Comparison of ENCODE assay signal across 14 cellular contexts in the genomic region with DNA sequence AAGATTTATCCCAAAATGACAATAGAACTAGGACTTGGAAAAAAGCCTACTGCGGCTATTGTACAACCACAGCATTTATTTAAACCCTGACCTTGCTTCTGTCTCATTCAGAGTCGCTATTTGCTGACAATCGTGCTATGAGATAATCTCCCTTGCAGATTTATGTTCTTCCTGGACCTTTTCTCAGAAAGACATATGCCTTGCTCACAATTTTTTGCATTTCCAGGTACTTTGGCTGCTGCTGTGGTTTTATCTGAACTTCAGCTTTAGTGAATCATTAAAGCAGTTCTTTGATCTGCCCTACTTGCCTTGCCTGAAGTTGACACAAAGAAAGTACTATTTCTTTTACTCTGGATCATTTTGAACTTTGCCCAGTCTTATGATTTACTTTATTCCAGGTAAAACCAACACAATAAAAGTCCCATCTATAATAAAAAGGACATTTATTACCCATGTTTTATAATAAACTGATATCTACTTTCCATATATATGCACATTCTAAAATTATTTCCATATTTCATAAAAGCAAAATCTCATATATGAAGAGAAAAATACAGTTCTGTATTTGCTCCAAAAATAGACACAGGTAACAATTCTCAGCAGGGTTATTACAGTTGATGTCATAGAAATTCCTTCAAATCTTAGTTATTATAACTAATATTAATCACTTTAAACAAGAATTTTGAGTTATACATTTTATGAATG.
DNase-seq lines count a peak whose midpoint lies in the region; ATAC-seq and FAIRE-seq lines count a peak whose summit lies in the region.
"Had no signal": no experiment of that assay in that cellular context is flagged by ENCODE, and none has a peak within 500 bp of the region (broad histone marks: within the 10 kb centered on the region; RNA-seq: fewer than 3 reads in every experiment).

No MANE protein-coding gene starts in this region.

- H3K36me3 Mint-ChIP-seq in activated naive CD8-positive, alpha-beta T cell = no peaks in the 10 kb centered on the region
- no peaks in the 10 kb centered on the region for H3K36me3 Mint-ChIP-seq in activated naive CD8-positive, alpha-beta T cell treated with anti-CD3 and anti-CD28 coated beads for 36 hours
- no peaks in the 10 kb centered on the region for H3K36me3 Mint-ChIP-seq in activated CD4-positive, alpha-beta memory T cell treated with anti-CD3 and anti-CD28 coated beads, Interleukin-2, amount 10 ng/mL, durations not matched to agents 7 days and 5 days (ENCODE audit: low read depth)
- H3K36me3 Mint-ChIP-seq in activated T-helper 2 cell treated with anti-CD3 and anti-CD28 coated beads, Interferon-gamma antibody, Interleukin-2, Interleukin-4, amounts not matched to agents 10 μg/mL and 5 μg/mL and 100 μg/mL, durations not matched to agents 14 hours and 24 hours and 36 hours (ENCODE audit: low read depth) = no peaks in the 10 kb centered on the region

- no peaks in the 10 kb centered on the region for H3K9me3 Mint-ChIP-seq in activated naive CD8-positive, alpha-beta T cell (ENCODE audit: low read depth)
- H3K9me3 Mint-ChIP-seq in activated naive CD8-positive, alpha-beta T cell treated with anti-CD3 and anti-CD28 coated beads for 36 hours = no peaks in the 10 kb centered on the region
- no peaks in the 10 kb centered on the region for H3K9me3 Mint-ChIP-seq in activated CD4-positive, alpha-beta memory T cell treated with anti-CD3 and anti-CD28 coated beads, Interleukin-2, amount 10 ng/mL, durations not matched to agents 7 days and 5 days
- no peaks in the 10 kb centered on the region for H3K9me3 Mint-ChIP-seq in activated T-helper 2 cell treated with anti-CD3 and anti-CD28 coated beads, Interferon-gamma antibody, Interleukin-2, Interleukin-4, amounts not matched to agents 10 μg/mL and 5 μg/mL and 100 μg/mL, durations not matched to agents 14 hours and 24 hours and 36 hours
- H3K9me3 Mint-ChIP-seq: central memory CD8-positive, alpha-beta T cell had no signal

- no peak overlapping the region for H3K4me3 Mint-ChIP-seq in activated naive CD8-positive, alpha-beta T cell
- no peak overlapping the region for H3K4me3 Mint-ChIP-seq in activated naive CD8-positive, alpha-beta T cell treated with anti-CD3 and anti-CD28 coated beads for 36 hours
- H3K4me3 Mint-ChIP-seq in activated CD4-positive, alpha-beta memory T cell treated with anti-CD3 and anti-CD28 coated beads, Interleukin-2, amount 10 ng/mL, durations not matched to agents 7 days and 5 days = no peak overlapping the region
- no peak overlapping the region for H3K4me3 Mint-ChIP-seq in activated T-helper 2 cell treated with anti-CD3 and anti-CD28 coated beads, Interferon-gamma antibody, Interleukin-2, Interleukin-4, amounts not matched to agents 10 μg/mL and 5 μg/mL and 100 μg/mL, durations not matched to agents 14 hours and 24 hours and 36 hours (ENCODE audit: low read depth)
- H3K4me3 Mint-ChIP-seq: central memory CD8-positive, alpha-beta T cell had no signal

- no peak for DNase-seq in activated naive CD8-positive, alpha-beta T cell treated with anti-CD3 and anti-CD28 coated beads for 36 hours
- DNase-seq in activated CD4-positive, alpha-beta memory T cell treated with anti-CD3 and anti-CD28 coated beads, Interleukin-2, amount 10 ng/mL, durations not matched to agents 7 days and 5 days = peak; percentile 17
- DNase-seq in activated T-helper 2 cell treated with anti-CD3 and anti-CD28 coated beads, Interferon-gamma antibody, Interleukin-2, Interleukin-4, amounts not matched to agents 10 μg/mL and 5 μg/mL and 100 μg/mL, durations not matched to agents 14 hours and 24 hours and 36 hours (ENCODE audit: low spot score) = no peak
- no peak for DNase-seq in cerebellar cortex (ENCODE audit: low spot score)
- no peak for DNase-seq in C1 segment of cervical spinal cord (lab: John Stamatoyannopoulos, UW)
- DNase-seq: DMS53, midbrain, MM.1S, NCI-H510A treated with DMSO at 0.1 percent for 48 hours, posterior cingulate gyrus had no signal

- no peak for ATAC-seq in HG02763 (IDR thresholded peaks at IDR 0.05; ENCODE audit: unreplicated experiment)

- intact Hi-C loops in activated T-helper 2 cell treated with anti-CD3 and anti-CD28 coated beads, Interferon-gamma antibody, Interleukin-2, Interleukin-4, amounts not matched to agents 10 μg/mL and 5 μg/mL and 100 μg/mL, durations not matched to agents 14 hours and 24 hours and 36 hours (cut with micrococcal nuclease) = no loop called here

- peak overlapping the region; percentile 7 for H3K27ac Mint-ChIP-seq in activated naive CD8-positive, alpha-beta T cell
- no peak overlapping the region for H3K27ac Mint-ChIP-seq in activated naive CD8-positive, alpha-beta T cell treated with anti-CD3 and anti-CD28 coated beads for 36 hours
- peak overlapping the region; percentile 69 for H3K27ac Mint-ChIP-seq in activated CD4-positive, alpha-beta memory T cell treated with anti-CD3 and anti-CD28 coated beads, Interleukin-2, amount 10 ng/mL, durations not matched to agents 7 days and 5 days
- H3K27ac Mint-ChIP-seq in activated T-helper 2 cell treated with anti-CD3 and anti-CD28 coated beads, Interferon-gamma antibody, Interleukin-2, Interleukin-4, amounts not matched to agents 10 μg/mL and 5 μg/mL and 100 μg/mL, durations not matched to agents 14 hours and 24 hours and 36 hours = no peak overlapping the region

- CTCF ChIA-PET in activated CD4-positive, alpha-beta memory T cell treated with anti-CD3 and anti-CD28 coated beads, Interleukin-2, amount 10 ng/mL, durations not matched to agents 7 days and 5 days (lab: Charles Lee) = interaction anchor here (0.8 kb wide), 1 partner anchor 122 kb away, joined by 3 read pairs; no protein-coding TSS in a partner anchor

- peak; percentile 72 for FAIRE-seq in islet of Langerhans (lab: Jason Lieb, UNC)

- POLR2A ChIA-PET in activated CD4-positive, alpha-beta memory T cell treated with anti-CD3 and anti-CD28 coated beads, Interleukin-2, amount 10 ng/mL, durations not matched to agents 7 days and 5 days (lab: Charles Lee) = no interaction called here

- H3K27me3 Mint-ChIP-seq in activated naive CD8-positive, alpha-beta T cell = peaks cover 2% of the 10 kb centered on the region
- no peaks in the 10 kb centered on the region for H3K27me3 Mint-ChIP-seq in activated naive CD8-positive, alpha-beta T cell treated with anti-CD3 and anti-CD28 coated beads for 36 hours
- H3K27me3 Mint-ChIP-seq in activated CD4-positive, alpha-beta memory T cell treated with anti-CD3 and anti-CD28 coated beads, Interleukin-2, amount 10 ng/mL, durations not matched to agents 7 days and 5 days = no peaks in the 10 kb centered on the region
- H3K27me3 Mint-ChIP-seq in activated T-helper 2 cell treated with anti-CD3 and anti-CD28 coated beads, Interferon-gamma antibody, Interleukin-2, Interleukin-4, amounts not matched to agents 10 μg/mL and 5 μg/mL and 100 μg/mL, durations not matched to agents 14 hours and 24 hours and 36 hours (ENCODE audit: low read depth) = no peaks in the 10 kb centered on the region
- H3K27me3 Mint-ChIP-seq: central memory CD8-positive, alpha-beta T cell had no signal

- peaks cover 17% of the 10 kb centered on the region for H3K4me1 Mint-ChIP-seq in activated naive CD8-positive, alpha-beta T cell (ENCODE audit: low read depth)
- H3K4me1 Mint-ChIP-seq in activated naive CD8-positive, alpha-beta T cell treated with anti-CD3 and anti-CD28 coated beads for 36 hours = peaks cover 15% of the 10 kb centered on the region
- peaks cover 19% of the 10 kb centered on the region for H3K4me1 Mint-ChIP-seq in activated CD4-positive, alpha-beta memory T cell treated with anti-CD3 and anti-CD28 coated beads, Interleukin-2, amount 10 ng/mL, durations not matched to agents 7 days and 5 days
- peaks cover 6% of the 10 kb centered on the region for H3K4me1 Mint-ChIP-seq in activated T-helper 2 cell treated with anti-CD3 and anti-CD28 coated beads, Interferon-gamma antibody, Interleukin-2, Interleukin-4, amounts not matched to agents 10 μg/mL and 5 μg/mL and 100 μg/mL, durations not matched to agents 14 hours and 24 hours and 36 hours (ENCODE audit: low read depth)
- H3K4me1 Mint-ChIP-seq: central memory CD8-positive, alpha-beta T cell had no signal

Comparison
In these comparisons a context has a peak if more than half of its experiments do, and no peak if none do; other contexts are left out.
1. H3K27ac Mint-ChIP-seq: peak in activated naive CD8-positive, alpha-beta T cell (single experiment) and activated CD4-positive, alpha-beta memory T cell treated with anti-CD3 and anti-CD28 coated beads, Interleukin-2, amount 10 ng/mL, durations not matched to agents 7 days and 5 days (single experiment); none in activated naive CD8-positive, alpha-beta T cell treated with anti-CD3 and anti-CD28 coated beads for 36 hours (single experiment) and activated T-helper 2 cell treated with anti-CD3 and anti-CD28 coated beads, Interferon-gamma antibody, Interleukin-2, Interleukin-4, amounts not matched to agents 10 μg/mL and 5 μg/mL and 100 μg/mL, durations not matched to agents 14 hours and 24 hours and 36 hours (single experiment).